In genomic region chr10:33993917-33994316, GRCh38 we compare ENCODE assay signal across 24 cellular contexts.
"Had no signal": no experiment of that assay in that cellular context is flagged by ENCODE, and none has a peak within 500 bp of the region (broad histone marks: within the 10 kb centered on the region; RNA-seq: fewer than 3 reads in every experiment).

No MANE protein-coding gene starts in this region.

- H3K36me3 ChIP-seq: colonic mucosa, esophagus squamous epithelium, gastrocnemius medialis, gastroesophageal sphincter, heart left ventricle, heart right ventricle had no signal

- DNase-seq: colonic mucosa; cortex of kidney; dermis blood vessel endothelial cell; dorsolateral prefrontal cortex; effector CD4-positive, alpha-beta T cell; effector CD8-positive, alpha-beta T cell; effector memory CD4-positive, alpha-beta T cell; effector memory CD8-positive, alpha-beta T cell; endodermal cell; erythroblast; esophagus squamous epithelium; foreskin fibroblast; foreskin keratinocyte; foreskin melanocyte; gastrocnemius medialis; glutamatergic neuron; head of caudate nucleus; heart left ventricle; heart right ventricle had no signal

- H3K4me3 Mint-ChIP-seq: dendritic cell treated with granulocyte-macrophage colony-stimulating factor and Interleukin-4, amounts not matched to agents 40 ng/mL and 50 ng/mL, for 4 days; effector memory CD8-positive, alpha-beta T cell; endodermal cell had no signal

- H3K4me1 ChIP-seq: colonic mucosa, esophagus squamous epithelium, foreskin keratinocyte, gastrocnemius medialis, gastroesophageal sphincter, heart right ventricle had no signal

- H3K9me3 Mint-ChIP-seq: endodermal cell had no signal

- H3K4me1 Mint-ChIP-seq: endodermal cell had no signal

- ATAC-seq: effector memory CD8-positive, alpha-beta T cell; esophagus mucosa; foreskin keratinocyte; gastrocnemius medialis; gastroesophageal sphincter; heart left ventricle; heart right ventricle had no signal

- H3K27me3 Mint-ChIP-seq: dendritic cell treated with granulocyte-macrophage colony-stimulating factor and Interleukin-4, amounts not matched to agents 40 ng/mL and 50 ng/mL, for 4 days had no signal

- H3K4me3 ChIP-seq: colonic mucosa, coronary artery, dorsolateral prefrontal cortex, esophagus squamous epithelium, gastrocnemius medialis, gastroesophageal sphincter, heart left ventricle, heart right ventricle had no signal

- H3K27ac ChIP-seq: colonic mucosa, coronary artery, dorsolateral prefrontal cortex, epithelial cell of prostate, esophagus squamous epithelium, foreskin keratinocyte, gastrocnemius medialis, gastroesophageal sphincter, heart left ventricle, heart right ventricle had no signal

- H3K9me3 ChIP-seq: colonic mucosa, esophagus squamous epithelium, gastrocnemius medialis, gastroesophageal sphincter, heart left ventricle, heart right ventricle had no signal

- H3K27me3 ChIP-seq: colonic mucosa, esophagus squamous epithelium, foreskin keratinocyte, gastrocnemius medialis, gastroesophageal sphincter, heart left ventricle, heart right ventricle had no signal

- H3K27ac Mint-ChIP-seq: dendritic cell treated with granulocyte-macrophage colony-stimulating factor and Interleukin-4, amounts not matched to agents 40 ng/mL and 50 ng/mL, for 4 days; effector memory CD8-positive, alpha-beta T cell; endodermal cell had no signal
